1 cellular context compared by ENCODE assay signal in the genomic region with DNA sequence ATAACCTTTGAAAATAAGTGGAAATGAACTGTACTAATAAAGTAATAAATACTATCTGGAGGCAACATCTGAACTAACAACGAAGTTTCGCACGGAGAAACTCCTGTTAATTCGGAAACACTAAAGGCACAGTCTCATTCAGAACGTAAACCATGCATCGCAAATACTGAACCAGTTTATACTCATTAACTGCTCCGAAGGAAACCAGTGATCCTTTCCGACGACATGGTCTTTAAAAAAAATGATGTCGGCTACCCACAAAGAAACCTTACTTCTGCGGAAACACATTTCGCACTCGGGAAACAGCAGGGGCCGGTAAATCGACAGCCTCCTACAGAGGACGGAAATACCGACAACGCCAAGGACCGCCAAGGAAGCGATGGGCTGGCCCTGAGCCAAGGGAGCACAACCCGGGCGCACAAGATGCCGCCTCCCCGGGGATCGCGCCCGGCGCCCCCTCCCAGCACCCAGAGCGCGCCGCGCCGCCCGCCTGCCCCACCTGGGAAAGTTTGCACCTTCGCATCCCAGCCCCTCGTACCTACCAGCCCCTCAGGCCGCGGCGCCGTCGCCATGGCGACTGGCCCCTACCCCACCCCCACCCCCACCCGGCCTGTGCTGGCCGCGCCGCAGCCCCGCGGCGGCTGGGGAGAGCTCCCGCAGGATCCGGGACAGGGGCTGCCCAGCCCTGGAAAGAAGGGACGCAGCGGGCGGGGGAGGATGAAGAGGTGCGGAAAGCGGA.
TF ChIP-seq lines count a peak whose summit lies in the region.

No MANE protein-coding gene starts in this region.

TF ChIP-seq in HepG2, 621 proteins besides CTCF, POLR2A, EP300 and RAD21 (continued from another document):
- TF ChIP-seq TIGD3 (CRISPR knock-in tag; IDR thresholded peaks at IDR 0.05; ENCODE audit: borderline replicate concordance) (no peak), ZNF570 (CRISPR knock-in tag; IDR thresholded peaks at IDR 0.05; ENCODE audit: borderline replicate concordance) (no peak), HDAC1 (CRISPR knock-in tag; IDR thresholded peaks at IDR 0.05) (peak; percentile 36; the same call in 1 of the 2 replicates), ZNF781 (CRISPR knock-in tag; IDR thresholded peaks at IDR 0.05; ENCODE audit: borderline replicate concordance, not compliant biosample characterization) (no peak), ZMYM4 (CRISPR knock-in tag; IDR thresholded peaks at IDR 0.05) (peak; percentile 32; the same call in 1 of the 2 replicates), ZNF383 (CRISPR knock-in tag; IDR thresholded peaks at IDR 0.05; ENCODE audit: borderline replicate concordance) (no peak), ZFX (CRISPR knock-in tag; IDR thresholded peaks at IDR 0.05; ENCODE audit: low read depth) (peak; percentile 37), FOXK1 (CRISPR knock-in tag; IDR thresholded peaks at IDR 0.05; ENCODE audit: borderline replicate concordance, low read depth) (0 out of 2 replicates have a peak, but pooled peaks have one; percentile 2), ZNF510 (CRISPR knock-in tag; IDR thresholded peaks at IDR 0.05; ENCODE audit: low read depth) (no peak), NAIF1 (CRISPR knock-in tag; IDR thresholded peaks at IDR 0.05; ENCODE audit: borderline replicate concordance) (no peak), ARNTL (CRISPR knock-in tag; IDR thresholded peaks at IDR 0.05) (peak; percentile 12; the same call in 1 of the 2 replicates), SOX5 (CRISPR knock-in tag; IDR thresholded peaks at IDR 0.05; ENCODE audit: borderline replicate concordance) (0 out of 2 replicates have a peak, but pooled peaks have one; percentile 1), SAFB2 (CRISPR knock-in tag; IDR thresholded peaks at IDR 0.05; ENCODE audit: borderline replicate concordance, low read depth) (no peak), ZNF274 (CRISPR knock-in tag; IDR thresholded peaks at IDR 0.05) (no peak), BHLHE40 (IDR thresholded peaks at IDR 0.05; ENCODE audit: low read length) (no peak), HOXA3 (CRISPR knock-in tag; IDR thresholded peaks at IDR 0.05) (peak; percentile 64; the same call in 1 of the 2 replicates), PCBP1 (IDR thresholded peaks at IDR 0.05; ENCODE audit: borderline replicate concordance, low read depth, low read length) (0 out of 2 replicates have a peak, but pooled peaks have one; percentile 8), MEIS1 (CRISPR knock-in tag; IDR thresholded peaks at IDR 0.05; ENCODE audit: borderline replicate concordance) (0 out of 2 replicates have a peak, but pooled peaks have one; percentile 3), DR1 (CRISPR knock-in tag; IDR thresholded peaks at IDR 0.05) (no peak), ASH2L (IDR thresholded peaks at IDR 0.05; ENCODE audit: insufficient read length, low read depth, low read length) (peak; percentile 89), ZBTB40 (IDR thresholded peaks at IDR 0.05) (no peak), ZBTB40 (CRISPR knock-in tag; IDR thresholded peaks at IDR 0.05) (0 out of 2 replicates have a peak, but pooled peaks have one; percentile 8), MAX (IDR thresholded peaks at IDR 0.05) (0 out of 2 replicates have a peak, but pooled peaks have one; percentile 10), ZNF550 (CRISPR knock-in tag; IDR thresholded peaks at IDR 0.05; ENCODE audit: borderline replicate concordance) (no peak), THAP11 (CRISPR knock-in tag; IDR thresholded peaks at IDR 0.05) (peak; percentile 35; the same call in 1 of the 2 replicates), MBNL3 (CRISPR knock-in tag; conservative IDR thresholded peaks at IDR 0.05) (no peak), RFX3 (CRISPR knock-in tag; IDR thresholded peaks at IDR 0.05) (peak; percentile 67), ZBTB7B (CRISPR knock-in tag; IDR thresholded peaks at IDR 0.05) (0 out of 2 replicates have a peak, but pooled peaks have one; percentile 16), ZNF33A (CRISPR knock-in tag; IDR thresholded peaks at IDR 0.05; ENCODE audit: borderline replicate concordance) (no peak), KMT2B (CRISPR knock-in tag; IDR thresholded peaks at IDR 0.05) (peak; percentile 46; the same call in 1 of the 2 replicates), POGZ (CRISPR knock-in tag; IDR thresholded peaks at IDR 0.05) (0 out of 2 replicates have a peak, but pooled peaks have one; percentile 19), SAP130 (CRISPR knock-in tag; IDR thresholded peaks at IDR 0.05; ENCODE audit: low read depth) (peak; percentile 61; the same call in 1 of the 2 replicates), KMT2A (CRISPR knock-in tag; IDR thresholded peaks at IDR 0.05) (peak; percentile 56; the same call in 1 of the 2 replicates)
- TF ChIP-seq, protein P1, sequence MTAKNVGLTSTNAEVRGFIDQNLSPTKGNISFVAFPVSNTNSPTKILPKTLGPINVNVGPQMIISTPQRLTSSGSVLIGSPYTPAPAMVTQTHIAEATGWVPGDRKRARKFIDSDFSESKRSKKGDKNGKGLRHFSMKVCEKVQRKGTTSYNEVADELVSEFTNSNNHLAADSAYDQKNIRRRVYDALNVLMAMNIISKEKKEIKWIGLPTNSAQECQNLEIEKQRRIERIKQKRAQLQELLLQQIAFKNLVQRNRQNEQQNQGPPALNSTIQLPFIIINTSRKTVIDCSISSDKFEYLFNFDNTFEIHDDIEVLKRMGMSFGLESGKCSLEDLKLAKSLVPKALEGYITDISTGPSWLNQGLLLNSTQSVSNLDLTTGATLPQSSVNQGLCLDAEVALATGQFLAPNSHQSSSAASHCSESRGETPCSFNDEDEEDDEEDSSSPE (CRISPR knock-in tag; IDR thresholded peaks at IDR 0.05), result 0 out of 2 replicates have a peak, but pooled peaks have one; percentile 19
- TF ChIP-seq, protein P2, sequence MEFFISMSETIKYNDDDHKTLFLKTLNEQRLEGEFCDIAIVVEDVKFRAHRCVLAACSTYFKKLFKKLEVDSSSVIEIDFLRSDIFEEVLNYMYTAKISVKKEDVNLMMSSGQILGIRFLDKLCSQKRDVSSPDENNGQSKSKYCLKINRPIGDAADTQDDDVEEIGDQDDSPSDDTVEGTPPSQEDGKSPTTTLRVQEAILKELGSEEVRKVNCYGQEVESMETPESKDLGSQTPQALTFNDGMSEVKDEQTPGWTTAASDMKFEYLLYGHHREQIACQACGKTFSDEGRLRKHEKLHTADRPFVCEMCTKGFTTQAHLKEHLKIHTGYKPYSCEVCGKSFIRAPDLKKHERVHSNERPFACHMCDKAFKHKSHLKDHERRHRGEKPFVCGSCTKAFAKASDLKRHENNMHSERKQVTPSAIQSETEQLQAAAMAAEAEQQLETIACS (CRISPR knock-in tag; IDR thresholded peaks at IDR 0.05), result peak; percentile 49; the same call in 1 of the 2 replicates
